ENCODE assay signal across 8 cellular contexts in the genomic region with DNA sequence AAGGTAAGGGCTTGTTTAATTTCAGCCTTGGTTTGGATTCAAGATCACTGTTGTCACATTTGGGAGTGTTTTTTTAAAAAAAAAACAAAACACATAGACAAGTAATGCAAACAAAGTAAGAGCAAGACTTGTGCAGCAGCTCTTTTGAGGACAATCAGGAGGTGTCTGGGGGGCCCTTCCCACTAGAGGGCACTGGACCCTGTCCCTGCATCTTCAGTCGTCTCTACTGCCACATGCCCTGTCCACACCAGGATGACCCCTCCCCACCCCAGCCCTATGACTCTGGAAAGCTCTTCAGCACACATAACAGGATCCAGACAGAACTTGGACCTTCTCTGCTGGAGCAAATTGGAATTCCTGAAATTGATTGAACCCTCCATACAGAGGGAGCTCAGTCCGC.
DNase-seq lines count a peak whose midpoint lies in the region; ATAC-seq and TF ChIP-seq lines count a peak whose summit lies in the region.

No MANE protein-coding gene starts in this region.

- H3K4me3 Mint-ChIP-seq in endodermal cell: no peak overlapping the region

- no peaks in the 10 kb centered on the region for H3K79me2 ChIP-seq in OCI-LY3 (ENCODE audit: low read length)

- H3K36me3 Mint-ChIP-seq in endodermal cell (ENCODE audit: low read depth): peaks cover 12% of the 10 kb centered on the region

- H3K9ac ChIP-seq in OCI-LY3 (ENCODE audit: low read length) (no peak overlapping the region), endodermal cell (ENCODE audit: extremely low read depth, low read length, poor library complexity, severe bottlenecking) (no peak overlapping the region)

- H3K4me1 Mint-ChIP-seq in endodermal cell: peaks cover 35% of the 10 kb centered on the region

- H3K9me3 ChIP-seq in OCI-LY3 (ENCODE audit: insufficient read depth, low read length) (no peaks in the 10 kb centered on the region), endodermal cell (ENCODE audit: control insufficient read depth, low read length) (no peaks in the 10 kb centered on the region)

- H3K4me3 ChIP-seq in OCI-LY3 (ENCODE audit: low read length) (no peak overlapping the region), endodermal cell (ENCODE audit: low read length) (no peak overlapping the region)

- H3K36me3 ChIP-seq in OCI-LY3 (replicated peaks; ENCODE audit: low read depth, low read length) (peaks cover under 1% of the 10 kb centered on the region), endodermal cell (ENCODE audit: control insufficient read depth, insufficient read depth, low read length) (peaks cover 17% of the 10 kb centered on the region)

- no peaks in the 10 kb centered on the region for H3K27me3 Mint-ChIP-seq in endodermal cell (ENCODE audit: insufficient read depth)

- DNase-seq in endodermal cell: peak; percentile 88
- peak; percentile 55 for DNase-seq in myocyte (ENCODE audit: low read depth)
- no peak for DNase-seq in MV-4-11 (lab: John Stamatoyannopoulos, UW)
- DNase-seq in NCI-H1694 (lab: John Stamatoyannopoulos, UW): no peak
- DNase-seq in NCI-H345 (lab: John Stamatoyannopoulos, UW): no peak

- 62% methylated on average over 2 of the region's 2 CpGs; no CpG with 5 or more reads in 1 of the 2 experiments for WGBS in endodermal cell (ENCODE audit: insufficient coverage in 1 of 2, insufficient read length in 1 of 2), 2 experiments

- H3K27ac ChIP-seq in C4-2B (no peak overlapping the region), OCI-LY3 (ENCODE audit: low read length) (no peak overlapping the region), endodermal cell (ENCODE audit: low read depth, low read length) (no peak overlapping the region)

- H3K4me1 ChIP-seq in OCI-LY3 (ENCODE audit: low read length) (no peaks in the 10 kb centered on the region), endodermal cell (ENCODE audit: control insufficient read depth, insufficient read depth, low read length) (peaks cover 6% of the 10 kb centered on the region)

- H2AFZ ChIP-seq in OCI-LY3 (ENCODE audit: low read depth, low read length): no peak overlapping the region

- H3K27me3 ChIP-seq in OCI-LY3 (ENCODE audit: low read depth, low read length) (no peaks in the 10 kb centered on the region), endodermal cell (ENCODE audit: control insufficient read depth, insufficient read depth, low read length, poor library complexity, severe bottlenecking) (no peaks in the 10 kb centered on the region)

- TF ChIP-seq CTCF in C4-2B (conservative IDR thresholded peaks at IDR 0.05): peak; percentile 53
- TF ChIP-seq CTCF in OCI-LY3 (IDR thresholded peaks at IDR 0.05; ENCODE audit: low read depth, low read length): peak; percentile 56
- peak; percentile 83 for TF ChIP-seq CTCF in endodermal cell (conservative IDR thresholded peaks at IDR 0.05)

- no peak overlapping the region for H3K4me2 ChIP-seq in OCI-LY3 (ENCODE audit: low read length)

- peak; percentile 67 for ATAC-seq in GM18868 (IDR thresholded peaks at IDR 0.05; ENCODE audit: unreplicated experiment)

- H3K27ac Mint-ChIP-seq in endodermal cell: no peak overlapping the region

- no peaks in the 10 kb centered on the region for H3K9me3 Mint-ChIP-seq in endodermal cell

- no peaks in the 10 kb centered on the region for H4K20me1 ChIP-seq in OCI-LY3 (ENCODE audit: insufficient read depth, low read length)

Comparison
In these comparisons a context has a peak if more than half of its experiments do, and no peak if none do; other contexts are left out.
1. DNase-seq: peak in endodermal cell (single experiment) and myocyte (single experiment); none in MV-4-11 (single experiment), NCI-H1694 (single experiment) and NCI-H345 (single experiment).
2. Peak in every context shown above with its lines, with median percentiles within 50 percentile points of each other: CTCF ChIP-seq.